Comparison of ENCODE assay signal across 19 cellular contexts in the genomic region with DNA sequence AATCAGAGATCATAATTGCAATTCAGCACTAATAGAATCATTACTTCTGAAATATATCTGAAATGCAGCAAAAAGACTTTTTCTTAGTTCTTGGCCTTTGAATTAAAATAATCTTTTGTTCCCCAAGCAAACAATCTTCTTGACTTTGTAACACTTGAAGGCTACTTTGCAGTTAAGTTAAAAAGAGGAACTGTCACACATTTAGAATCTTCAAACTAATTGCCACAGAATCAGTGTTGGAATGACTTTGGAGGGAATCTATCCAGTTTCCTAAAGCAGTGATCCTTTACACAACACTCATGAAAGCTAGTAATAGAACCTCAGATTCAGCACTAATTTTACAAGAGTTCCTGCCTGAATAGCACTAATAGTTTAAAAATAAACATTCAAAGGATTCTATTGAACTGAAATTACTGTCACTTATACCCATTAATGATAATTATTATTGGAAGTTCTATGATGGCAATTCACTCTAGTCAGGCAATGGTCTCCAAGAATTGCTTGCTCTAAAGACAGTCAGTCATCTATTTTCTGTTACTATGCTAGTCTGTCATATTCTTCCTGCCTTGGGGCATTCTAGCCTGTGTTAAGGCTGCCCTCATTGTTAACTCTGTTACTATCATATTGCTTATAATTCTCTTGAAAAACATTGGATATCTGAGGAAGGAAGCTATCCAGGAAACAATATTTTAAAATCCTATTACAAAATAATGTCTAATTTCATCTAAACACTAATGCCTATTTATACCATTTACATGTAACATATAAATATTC.
"Had no signal": no experiment of that assay in that cellular context is flagged by ENCODE, and none has a peak within 500 bp of the region (broad histone marks: within the 10 kb centered on the region; RNA-seq: fewer than 3 reads in every experiment).

No MANE protein-coding gene starts in this region.

- H3K9me3 ChIP-seq: ascending aorta, lower lobe of right lung, neutrophil, pancreas, spleen, thoracic aorta, upper lobe of left lung had no signal

- H3K4me1 ChIP-seq: ascending aorta, lower lobe of right lung, pancreas, spleen, upper lobe of left lung had no signal

- DNase-seq: activated CD4-positive, alpha-beta T cell treated with anti-CD3 and anti-CD28 coated beads, Interleukin-2, amount 50 U/mL, for 4 hours; activated effector memory CD4-positive, alpha-beta T cell treated with anti-CD3 and anti-CD28 coated beads, Interleukin-2, amount 50 U/mL, for 16 hours; activated T-cell treated with anti-CD3 and anti-CD28 coated beads, Interleukin-2, amount 50 U/mL, for 72 hours; cerebellar nuclear complex; cortex of kidney; effector CD4-positive, alpha-beta T cell; foreskin fibroblast; glutamatergic neuron; hippocampal formation; islet precursor cell; left colon; lower lobe of right lung; pancreas; spleen; stimulated activated CD4-positive, alpha-beta T cell treated with anti-CD3 and anti-CD28 coated beads, Interleukin-4, amount 100 ng/mL, for 4 hours; upper lobe of left lung had no signal

- H3K4me3 ChIP-seq: ascending aorta, lower lobe of right lung, pancreas, spleen, thoracic aorta, upper lobe of left lung had no signal

- H3K27ac ChIP-seq: ascending aorta, lower lobe of right lung, neutrophil, pancreas, spleen, thoracic aorta, upper lobe of left lung had no signal

- H3K36me3 ChIP-seq: ascending aorta, lower lobe of right lung, neutrophil, pancreas, spleen, thoracic aorta, upper lobe of left lung had no signal

- H3K27me3 ChIP-seq: ascending aorta, neutrophil, pancreas, spleen, upper lobe of left lung had no signal
